Comparison of ENCODE assay signal across 7 cellular contexts in genomic region chr1:32361674-32362473, GRCh38. TPM values are rescaled to one million over a fixed set of nuclear protein-coding genes. Genes with fewer than 3 reads are reported as not detected.
DNase-seq lines count a peak whose midpoint lies in the region; ATAC-seq and TF ChIP-seq lines count a peak whose summit lies in the region.

No MANE protein-coding gene starts in this region.

- H3K9me3 ChIP-seq in esophagus squamous epithelium, result no peaks in the 10 kb centered on the region
- no peaks in the 10 kb centered on the region for H3K9me3 ChIP-seq in mucosa of descending colon
- H3K9me3 ChIP-seq in thymus (ENCODE audit: control insufficient read depth), result no peaks in the 10 kb centered on the region

- no CpG with 5 or more reads among the region's 91 CpGs for WGBS in esophagus squamous epithelium, 2 donors
- 5% methylated on average over 91 of the region's 91 CpGs for WGBS in thymus

- in situ Hi-C loops in GM13976 (cut with MboI; ENCODE audit: low sequenced_read_pairs, unreplicated experiment), result no loop called here

- intact Hi-C loops in esophagus squamous epithelium (cut with DNase I) (no loop called here), mucosa of descending colon (cut with DNase I, micrococcal nuclease) (no loop called here)

- ATAC-seq in mucosa of descending colon, result peak; percentile 79
- ATAC-seq in GM21390 (IDR thresholded peaks at IDR 0.05; ENCODE audit: unreplicated experiment), result no peak
- ATAC-seq in HG03045 (IDR thresholded peaks at IDR 0.05; ENCODE audit: unreplicated experiment), result no peak

- H3K27me3 ChIP-seq in esophagus squamous epithelium (peaks cover 0 to 4% (median 0%) of the 10 kb centered on the region in 4 donors), thymus (ENCODE audit: control insufficient read depth, insufficient read depth) (peaks cover 10% of the 10 kb centered on the region)

- DNase-seq in GM13976 (ENCODE audit: low spot score) (peak; percentile 68), esophagus squamous epithelium (lab: John Stamatoyannopoulos, UW) (no peak), mucosa of descending colon (peak; percentile 54 to 71 (median 60))
- DNase-seq in activated CD4-positive, alpha-beta T cell treated with anti-CD3 and anti-CD28 coated beads, Interleukin-2, amount 50 U/mL, for 1 hour, result peak; percentile 40

- H3K4me3 ChIP-seq in esophagus squamous epithelium (peak overlapping the region; percentile 31 to 65 (median 44)), mucosa of descending colon (no peak overlapping the region), thymus (ENCODE audit: low read length) (peak overlapping the region; percentile 40)

- H3K27ac ChIP-seq in esophagus squamous epithelium (peak overlapping the region in 2 of 4 donors; percentile 19 to 55), thymus (ENCODE audit: low read depth) (no peak overlapping the region)

- H3K4me1 ChIP-seq in esophagus squamous epithelium (peaks cover 6 to 22% (median 12%) of the 10 kb centered on the region in 3 donors), mucosa of descending colon (ENCODE audit: low read depth) (peaks cover 17% of the 10 kb centered on the region), thymus (ENCODE audit: control insufficient read depth, insufficient read depth, low read length) (peaks cover 11% of the 10 kb centered on the region)

- H3K36me3 ChIP-seq in esophagus squamous epithelium (peaks cover 0 to 38% (median 16%) of the 10 kb centered on the region in 3 donors), mucosa of descending colon (ENCODE audit: low read depth) (peaks cover 3% of the 10 kb centered on the region), thymus (ENCODE audit: control insufficient read depth, insufficient read depth) (peaks cover 25% of the 10 kb centered on the region)

- no peak for TF ChIP-seq CTCF in GM13976 (IDR thresholded peaks at IDR 0.05; ENCODE audit: borderline replicate concordance, control extremely low read depth, extremely low read depth, insufficient read depth, missing control alignments)
- TF ChIP-seq CTCF in esophagus squamous epithelium (IDR thresholded peaks at IDR 0.05), result peak in 2 of 6 experiments; percentile 25 to 42
- TF ChIP-seq CTCF in mucosa of descending colon (IDR thresholded peaks at IDR 0.05), result no peak

- TF ChIP-seq POLR2A in esophagus squamous epithelium (IDR thresholded peaks at IDR 0.05), result no peak

RNA-seq across cellular contexts. Expression of gene FAM229A, which starts 0.4 kb away (rescaled TPM):
- total RNA-seq in esophagus squamous epithelium (1 to 10 TPM; 1.4 to 7.1 (median 3.2) TPM), mucosa of descending colon (10 to 100 TPM in 1 of 3 donors, 1 to 10 TPM in 2; 8.5 to 12.9 (median 9.2) TPM)
- 14.6 TPM for polyA plus RNA-seq in thymus

RNA-seq across cellular contexts. Expression of gene TSSK3, which starts 0.5 kb away (rescaled TPM):
- under 1 TPM in 2 of 4 donors, not detected in 2; 0.31 to 0.57 TPM for total RNA-seq in esophagus squamous epithelium
- 1 to 10 TPM; 1.8 to 3.6 (median 2.3) TPM for total RNA-seq in mucosa of descending colon
- 2.6 TPM for polyA plus RNA-seq in thymus

RNA-seq across cellular contexts. Expression of gene MARCKSL1, which starts 25.8 kb away (rescaled TPM):
- total RNA-seq in esophagus squamous epithelium (1 to 10 TPM; 4.4 to 6.1 (median 5.1) TPM), mucosa of descending colon (100 to 1,000 TPM in 2 of 3 donors, 10 to 100 TPM in 1; 37.0 to 149 (median 140) TPM)
- polyA plus RNA-seq in thymus, result 113 TPM

RNA-seq across cellular contexts. Expression of gene BSDC1, which starts 32.4 kb away (rescaled TPM):
- total RNA-seq in esophagus squamous epithelium (10 to 100 TPM; 42.4 to 62.2 (median 45.9) TPM), mucosa of descending colon (10 to 100 TPM; 72.1 to 89.9 (median 73.1) TPM)
- 36.6 TPM for polyA plus RNA-seq in thymus

Comparison
In these comparisons a context has a peak if more than half of its experiments do, and no peak if none do; other contexts are left out.
1. RNA of gene MARCKSL1, which starts 25.8 kb away (total RNA-seq): 37.0 to 149 TPM in mucosa of descending colon; 4.4 to 6.1 TPM in esophagus squamous epithelium; every median in the first group is over 4 times any median in the second.